In the genomic region with DNA sequence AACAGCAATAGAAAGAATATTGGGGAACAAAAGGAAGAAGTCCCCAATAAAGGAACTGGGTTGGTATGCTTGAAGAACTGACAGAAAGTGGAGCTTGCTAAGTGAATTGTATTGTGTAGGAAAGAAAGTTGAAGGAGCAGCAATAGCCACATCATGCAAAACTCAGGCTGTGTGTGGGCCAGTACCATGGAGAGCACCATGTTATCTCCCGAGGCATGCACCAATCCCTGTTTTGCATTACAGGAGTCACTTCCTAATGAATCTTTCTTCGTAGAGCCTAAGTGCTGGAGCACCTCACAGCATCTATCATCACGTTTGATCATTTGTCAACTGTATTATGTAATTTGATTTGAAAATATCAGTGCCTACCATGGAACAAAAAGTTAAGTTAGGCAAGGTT, we compare ENCODE assay signal across 12 cellular contexts.
DNase-seq lines count a peak whose midpoint lies in the region; ATAC-seq and TF ChIP-seq lines count a peak whose summit lies in the region.
"Had no signal": no experiment of that assay in that cellular context is flagged by ENCODE, and none has a peak within 500 bp of the region (broad histone marks: within the 10 kb centered on the region; RNA-seq: fewer than 3 reads in every experiment).

No MANE protein-coding gene starts in this region.

- H3K27ac Mint-ChIP-seq in neural crest cell (ENCODE audit: unreplicated experiment) = no peak overlapping the region
- H3K27ac Mint-ChIP-seq: activated CD8-positive, alpha-beta T cell treated with anti-CD3 and anti-CD28 coated beads for 36 hours; stimulated activated naive CD8-positive, alpha-beta T cell treated with anti-CD3 and anti-CD28 coated beads, Interleukin-15, amount 100 ng/mL, for 72 hours had no signal

- TF ChIP-seq CTCF in RWPE2 (IDR thresholded peaks at IDR 0.05; ENCODE audit: poor library complexity, severe bottlenecking) (no peak), fibroblast of mammary gland (conservative IDR thresholded peaks at IDR 0.05; ENCODE audit: control insufficient read depth, insufficient read depth, low read depth, low read length) (no peak), neural crest cell (conservative IDR thresholded peaks at IDR 0.05) (no peak)

- H3K9me3 Mint-ChIP-seq in neural crest cell = no peaks in the 10 kb centered on the region
- H3K9me3 Mint-ChIP-seq: activated CD8-positive, alpha-beta T cell treated with anti-CD3 and anti-CD28 coated beads for 36 hours had no signal

- no peak overlapping the region for H3K4me3 Mint-ChIP-seq in neural crest cell
- H3K4me3 Mint-ChIP-seq: activated CD8-positive, alpha-beta T cell treated with anti-CD3 and anti-CD28 coated beads for 36 hours; stimulated activated naive CD8-positive, alpha-beta T cell treated with anti-CD3 and anti-CD28 coated beads, Interleukin-15, amount 100 ng/mL, for 72 hours had no signal

- peaks cover 34% of the 10 kb centered on the region for H3K27me3 Mint-ChIP-seq in neural crest cell (ENCODE audit: low read depth)

- H3K27me3 ChIP-seq in RWPE2 (ENCODE audit: insufficient read depth, poor library complexity, severe bottlenecking) = peaks cover 9% of the 10 kb centered on the region

- peak; percentile 31 for DNase-seq in HCEC 1CT
- DNase-seq in RWPE2 (ENCODE audit: low spot score) = no peak
- peak; percentile 31 for DNase-seq in fibroblast of mammary gland (ENCODE audit: low read depth)
- peak; percentile 18 for DNase-seq in neural crest cell (ENCODE audit: low read depth, low spot score)
- DNase-seq in activated gamma-delta T cell treated with Interleukin-2 at 50 U/mL for 16 hours = no peak
- DNase-seq in NCI-H526 treated with DMSO at 0.1 percent for 48 hours (lab: John Stamatoyannopoulos, UW) = no peak
- DNase-seq: activated CD8-positive, alpha-beta T cell treated with anti-CD3 and anti-CD28 coated beads for 36 hours; activated naive CD4-positive, alpha-beta T cell treated with Interleukin-2 at 50 U/mL for 16 hours; NCI-H1930; stimulated activated naive CD8-positive, alpha-beta T cell treated with anti-CD3 and anti-CD28 coated beads, Interleukin-15, amount 100 ng/mL, for 72 hours; SW 1271 had no signal

- H3K27ac ChIP-seq in RWPE2 (ENCODE audit: poor library complexity, severe bottlenecking) = no peak overlapping the region

- ATAC-seq in RWPE2 (ENCODE audit: low read depth) (peak; percentile 77), GM18907 (IDR thresholded peaks at IDR 0.05; ENCODE audit: unreplicated experiment) (no peak)
- ATAC-seq: activated CD8-positive, alpha-beta T cell treated with anti-CD3 and anti-CD28 coated beads for 36 hours; stimulated activated naive CD8-positive, alpha-beta T cell treated with anti-CD3 and anti-CD28 coated beads, Interleukin-15, amount 100 ng/mL, for 72 hours had no signal

- H3K36me3 Mint-ChIP-seq in neural crest cell (ENCODE audit: low read depth) = no peaks in the 10 kb centered on the region

- no peaks in the 10 kb centered on the region for H3K9me3 ChIP-seq in RWPE2 (ENCODE audit: severe bottlenecking)

- H3K4me3 ChIP-seq in RWPE2 (ENCODE audit: severe bottlenecking) (no peak overlapping the region), fibroblast of mammary gland (ENCODE audit: control insufficient read depth, low read depth, low read length) (no peak overlapping the region)

- peaks cover 8% of the 10 kb centered on the region for H3K4me1 ChIP-seq in RWPE2 (ENCODE audit: insufficient read depth, poor library complexity, severe bottlenecking)

- no peaks in the 10 kb centered on the region for H3K4me1 Mint-ChIP-seq in neural crest cell
- H3K4me1 Mint-ChIP-seq: stimulated activated naive CD8-positive, alpha-beta T cell treated with anti-CD3 and anti-CD28 coated beads, Interleukin-15, amount 100 ng/mL, for 72 hours had no signal

- no peaks in the 10 kb centered on the region for H3K36me3 ChIP-seq in RWPE2 (ENCODE audit: low read depth)

Comparison
In these comparisons a context has a peak if more than half of its experiments do, and no peak if none do; other contexts are left out.
1. DNase-seq: peak in HCEC 1CT (single experiment), fibroblast of mammary gland (single experiment) and neural crest cell (single experiment); none in RWPE2 (single experiment), activated gamma-delta T cell treated with Interleukin-2 at 50 U/mL for 16 hours (single experiment) and NCI-H526 treated with DMSO at 0.1 percent for 48 hours (single experiment).